Comparison of ENCODE assay signal across 12 cellular contexts in the genomic region with DNA sequence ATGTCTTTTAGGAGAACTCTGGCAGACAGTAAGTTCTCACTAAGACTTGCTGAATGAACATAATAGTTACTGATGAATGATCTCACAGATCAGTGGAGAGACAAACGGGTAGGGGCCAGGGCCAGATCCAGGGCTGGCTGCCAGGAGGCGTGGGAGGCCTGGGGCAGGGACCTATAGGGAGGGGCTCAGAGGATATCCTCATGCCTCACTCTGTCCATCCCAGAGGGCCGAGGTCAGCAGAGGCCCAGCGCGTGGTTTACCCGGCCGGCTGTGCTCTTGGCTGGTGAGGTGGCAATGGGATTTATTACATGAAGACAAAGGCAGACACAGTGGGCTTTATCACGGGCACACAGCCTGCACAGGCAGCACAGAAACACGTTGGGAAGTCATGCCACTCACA.
DNase-seq lines count a peak whose midpoint lies in the region; ATAC-seq and TF ChIP-seq lines count a peak whose summit lies in the region.
"Had no signal": no experiment of that assay in that cellular context is flagged by ENCODE, and none has a peak within 500 bp of the region (broad histone marks: within the 10 kb centered on the region; RNA-seq: fewer than 3 reads in every experiment).

No MANE protein-coding gene starts in this region.

- no peaks in the 10 kb centered on the region for H3K79me2 ChIP-seq in osteoblast (ENCODE audit: insufficient read depth, low read length)

- H3K4me1 ChIP-seq in BE2C (peaks cover 87% of the 10 kb centered on the region), RWPE2 (ENCODE audit: insufficient read depth, poor library complexity, severe bottlenecking) (peaks cover 17% of the 10 kb centered on the region), osteoblast (ENCODE audit: insufficient read depth, low read length) (peaks cover 65% of the 10 kb centered on the region)

- no peak for TF ChIP-seq CTCF in BE2C (IDR thresholded peaks at IDR 0.05; ENCODE audit: low read depth, low read length)
- TF ChIP-seq CTCF in RWPE2 (IDR thresholded peaks at IDR 0.05; ENCODE audit: poor library complexity, severe bottlenecking), result no peak
- TF ChIP-seq CTCF in fibroblast of mammary gland (conservative IDR thresholded peaks at IDR 0.05; ENCODE audit: control insufficient read depth, insufficient read depth, low read depth, low read length), result no peak
- TF ChIP-seq CTCF in osteoblast (IDR thresholded peaks at IDR 0.05; ENCODE audit: extremely low read depth, low read depth, low read length), result no peak

- H3K4me3 ChIP-seq in BE2C (ENCODE audit: low read depth, low read length) (no peak overlapping the region), RWPE2 (ENCODE audit: severe bottlenecking) (no peak overlapping the region), fibroblast of mammary gland (ENCODE audit: control insufficient read depth, low read depth, low read length) (no peak overlapping the region), osteoblast (ENCODE audit: insufficient read depth, low read length) (peak overlapping the region; percentile 14)
- H3K4me3 ChIP-seq: body of pancreas had no signal

- DNase-seq in BE2C (peak; percentile 70), RWPE2 (ENCODE audit: low spot score) (no peak), fibroblast of mammary gland (ENCODE audit: low read depth) (peak; percentile 87), osteoblast (ENCODE audit: insufficient read length, low spot score, missing footprints) (peak; percentile 97), GM19240 (ENCODE audit: insufficient read length, low spot score) (no peak)
- DNase-seq: activated CD4-positive, alpha-beta T cell treated with anti-CD3 and anti-CD28 coated beads for 36 hours; body of pancreas; CD4-positive, CD25-positive, alpha-beta regulatory T cell; NCI-H524 treated with DMSO at 0.1 percent for 48 hours had no signal

- no peak overlapping the region for H2AFZ ChIP-seq in osteoblast (ENCODE audit: low read length)

- H4K20me1 ChIP-seq in osteoblast (ENCODE audit: insufficient read depth, low read length), result peaks cover 24% of the 10 kb centered on the region

- H3K27ac ChIP-seq in RWPE2 (ENCODE audit: poor library complexity, severe bottlenecking) (peak overlapping the region; percentile 27), osteoblast (ENCODE audit: low read depth, low read length) (peak overlapping the region; percentile 78)

- H3K9me3 ChIP-seq in BE2C (no peaks in the 10 kb centered on the region), RWPE2 (ENCODE audit: severe bottlenecking) (no peaks in the 10 kb centered on the region), osteoblast (ENCODE audit: low read depth, low read length) (no peaks in the 10 kb centered on the region)
- H3K9me3 ChIP-seq: body of pancreas had no signal

- ATAC-seq in RWPE2 (ENCODE audit: low read depth), result peak; percentile 54
- ATAC-seq in GM21528 (IDR thresholded peaks at IDR 0.05; ENCODE audit: low FRiP score, unreplicated experiment), result no peak
- no peak for ATAC-seq in esophagus mucosa
- ATAC-seq in HG02610 (IDR thresholded peaks at IDR 0.05; ENCODE audit: unreplicated experiment), result no peak
- ATAC-seq: activated CD4-positive, alpha-beta T cell treated with anti-CD3 and anti-CD28 coated beads for 36 hours; body of pancreas had no signal

- H3K4me2 ChIP-seq in osteoblast (ENCODE audit: insufficient read depth, low read length), result peak overlapping the region; percentile 42

- H3K27me3 ChIP-seq in BE2C (no peaks in the 10 kb centered on the region), RWPE2 (ENCODE audit: insufficient read depth, poor library complexity, severe bottlenecking) (no peaks in the 10 kb centered on the region), osteoblast (ENCODE audit: insufficient read depth, low read length) (no peaks in the 10 kb centered on the region)
- H3K27me3 ChIP-seq: body of pancreas had no signal

- no peaks in the 10 kb centered on the region for H3K36me3 ChIP-seq in BE2C
- no peaks in the 10 kb centered on the region for H3K36me3 ChIP-seq in RWPE2 (ENCODE audit: low read depth)
- H3K36me3 ChIP-seq in osteoblast (ENCODE audit: insufficient read depth, low read length), result no peaks in the 10 kb centered on the region

Comparison
In these comparisons a context has a peak if more than half of its experiments do, and no peak if none do; other contexts are left out.
1. DNase-seq: peak in BE2C (single experiment), fibroblast of mammary gland (single experiment) and osteoblast (single experiment); none in RWPE2 (single experiment) and GM19240 (single experiment).